13 cellular contexts compared by ENCODE assay signal in the genomic region with DNA sequence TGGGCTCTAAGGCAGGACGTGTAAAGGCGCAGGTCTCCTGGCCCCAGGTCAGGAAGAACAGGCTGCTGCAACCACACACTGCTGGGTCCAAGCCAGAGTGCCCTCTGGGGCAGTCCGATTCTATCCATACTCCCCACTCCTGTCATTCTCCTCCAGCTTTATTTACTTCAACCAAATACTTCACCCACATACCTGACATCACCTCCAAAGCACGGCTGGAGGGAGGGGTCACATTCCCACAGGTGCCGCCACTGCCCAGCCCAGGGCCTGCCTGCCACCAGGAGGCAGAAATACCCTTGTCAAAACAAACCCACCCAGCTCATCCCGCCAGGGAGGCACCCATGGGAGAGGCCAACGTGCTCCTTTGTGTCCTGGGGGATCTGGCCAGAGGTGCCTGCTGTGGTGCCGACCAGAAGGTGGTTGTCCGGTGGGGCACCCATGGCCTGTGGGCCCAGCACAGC.
A peak's percentile ranks its signal among the peaks of the same experiment; 100 is the strongest.
DNase-seq lines count a peak whose midpoint lies in the region; ATAC-seq and TF ChIP-seq lines count a peak whose summit lies in the region.
"Had no signal": no experiment of that assay in that cellular context is flagged by ENCODE, and none has a peak within 500 bp of the region (broad histone marks: within the 10 kb centered on the region; RNA-seq: fewer than 3 reads in every experiment).

No MANE protein-coding gene starts in this region.

- H3K27ac Mint-ChIP-seq in activated T-helper 2 cell treated with anti-CD3 and anti-CD28 coated beads, Interferon-gamma antibody, Interleukin-2, Interleukin-4, amounts not matched to agents 10 μg/mL and 5 μg/mL and 100 μg/mL, durations not matched to agents 14 hours and 24 hours and 36 hours, result no peak overlapping the region
- H3K27ac Mint-ChIP-seq: activated CD8-positive, alpha-beta memory T cell treated with anti-CD3 and anti-CD28 coated beads, Interleukin-2, amount 10 ng/mL, durations not matched to agents 7 days and 5 days had no signal

- H3K9me3 ChIP-seq in left lung (no peaks in the 10 kb centered on the region), uterus (no peaks in the 10 kb centered on the region)

- H3K27me3 ChIP-seq in left lung (no peaks in the 10 kb centered on the region), uterus (no peaks in the 10 kb centered on the region)

- no peak for TF ChIP-seq CTCF in left lung (IDR thresholded peaks at IDR 0.05)
- TF ChIP-seq CTCF in uterus (IDR thresholded peaks at IDR 0.05), result no peak

- ATAC-seq in left lung (peak; percentile 94), HG03196 (IDR thresholded peaks at IDR 0.05; ENCODE audit: unreplicated experiment) (no peak)

- no peaks in the 10 kb centered on the region for H3K27me3 Mint-ChIP-seq in activated T-helper 2 cell treated with anti-CD3 and anti-CD28 coated beads, Interferon-gamma antibody, Interleukin-2, Interleukin-4, amounts not matched to agents 10 μg/mL and 5 μg/mL and 100 μg/mL, durations not matched to agents 14 hours and 24 hours and 36 hours (ENCODE audit: low read depth)
- H3K27me3 Mint-ChIP-seq: activated CD8-positive, alpha-beta memory T cell treated with anti-CD3 and anti-CD28 coated beads, Interleukin-2, amount 10 ng/mL, durations not matched to agents 7 days and 5 days had no signal

- peak; percentile 29 for DNase-seq in DMS 273 (lab: John Stamatoyannopoulos, UW; ENCODE audit: unreplicated experiment)
- DNase-seq in DMS 273 treated with DMSO at 0.1 percent for 48 hours (lab: John Stamatoyannopoulos, UW), result no peak
- DNase-seq in activated T-helper 2 cell treated with anti-CD3 and anti-CD28 coated beads, Interferon-gamma antibody, Interleukin-2, Interleukin-4, amounts not matched to agents 10 μg/mL and 5 μg/mL and 100 μg/mL, durations not matched to agents 14 hours and 24 hours and 36 hours (ENCODE audit: low spot score), result peak; percentile 7
- peak; percentile 82 to 87 for DNase-seq in left lung
- DNase-seq in substantia nigra (lab: John Stamatoyannopoulos, UW), result no peak
- no peak for DNase-seq in RPMI8226
- no peak for DNase-seq in uterus
- DNase-seq: NCI-H2081 treated with DMSO at 0.1 percent for 48 hours, T1000 had no signal

- peak overlapping the region; percentile 45 to 64 for H3K27ac ChIP-seq in left lung
- peak overlapping the region; percentile 16 for H3K27ac ChIP-seq in substantia nigra (ENCODE audit: low read depth, low read length, poor library complexity, severe bottlenecking)
- H3K27ac ChIP-seq in uterus, result no peak overlapping the region
- H3K27ac ChIP-seq: 22Rv1, GM23248 had no signal

- H3K4me1 ChIP-seq in left lung (peaks cover 13% of the 10 kb centered on the region in 2 donors), uterus (no peaks in the 10 kb centered on the region)

- H3K9me3 Mint-ChIP-seq in activated T-helper 2 cell treated with anti-CD3 and anti-CD28 coated beads, Interferon-gamma antibody, Interleukin-2, Interleukin-4, amounts not matched to agents 10 μg/mL and 5 μg/mL and 100 μg/mL, durations not matched to agents 14 hours and 24 hours and 36 hours, result no peaks in the 10 kb centered on the region

- H3K4me3 ChIP-seq in left lung (no peak overlapping the region), uterus (no peak overlapping the region)
- H3K4me3 ChIP-seq: GM23248 had no signal

- H3K4me1 Mint-ChIP-seq in activated T-helper 2 cell treated with anti-CD3 and anti-CD28 coated beads, Interferon-gamma antibody, Interleukin-2, Interleukin-4, amounts not matched to agents 10 μg/mL and 5 μg/mL and 100 μg/mL, durations not matched to agents 14 hours and 24 hours and 36 hours (ENCODE audit: low read depth), result peaks cover 11% of the 10 kb centered on the region

- H3K36me3 ChIP-seq in left lung (no peaks in the 10 kb centered on the region), uterus (no peaks in the 10 kb centered on the region)

- H3K4me3 Mint-ChIP-seq in activated T-helper 2 cell treated with anti-CD3 and anti-CD28 coated beads, Interferon-gamma antibody, Interleukin-2, Interleukin-4, amounts not matched to agents 10 μg/mL and 5 μg/mL and 100 μg/mL, durations not matched to agents 14 hours and 24 hours and 36 hours (ENCODE audit: low read depth), result no peak overlapping the region
- H3K4me3 Mint-ChIP-seq: activated CD8-positive, alpha-beta memory T cell treated with anti-CD3 and anti-CD28 coated beads, Interleukin-2, amount 10 ng/mL, durations not matched to agents 7 days and 5 days had no signal

- TF ChIP-seq POLR2A in uterus (IDR thresholded peaks at IDR 0.05), result no peak

- no peaks in the 10 kb centered on the region for H3K36me3 Mint-ChIP-seq in activated T-helper 2 cell treated with anti-CD3 and anti-CD28 coated beads, Interferon-gamma antibody, Interleukin-2, Interleukin-4, amounts not matched to agents 10 μg/mL and 5 μg/mL and 100 μg/mL, durations not matched to agents 14 hours and 24 hours and 36 hours (ENCODE audit: low read depth)

- intact Hi-C loops in activated T-helper 2 cell treated with anti-CD3 and anti-CD28 coated beads, Interferon-gamma antibody, Interleukin-2, Interleukin-4, amounts not matched to agents 10 μg/mL and 5 μg/mL and 100 μg/mL, durations not matched to agents 14 hours and 24 hours and 36 hours (cut with micrococcal nuclease), result loop anchor here (10.0 kb wide), 1 partner anchor 99 kb away; the partner anchor contains the start of gene DAPK2
- intact Hi-C loops in left lung (cut with DNase I), result no loop called here
- intact Hi-C loops in uterus (cut with DNase I; ENCODE audit: low total_unique reads), result no loop called here

Comparison
In these comparisons a context has a peak if more than half of its experiments do, and no peak if none do; other contexts are left out.
1. DNase-seq: peak in DMS 273 (single experiment), activated T-helper 2 cell treated with anti-CD3 and anti-CD28 coated beads, Interferon-gamma antibody, Interleukin-2, Interleukin-4, amounts not matched to agents 10 μg/mL and 5 μg/mL and 100 μg/mL, durations not matched to agents 14 hours and 24 hours and 36 hours (single experiment) and left lung (2 of 2); none in DMS 273 treated with DMSO at 0.1 percent for 48 hours (single experiment), substantia nigra (0 of 49), RPMI8226 (single experiment) and uterus (0 of 2).
2. H3K27ac ChIP-seq: peak in left lung (2 of 2) and substantia nigra (single experiment); none in uterus (0 of 2).